ENCODE assay signal across 19 cellular contexts in genomic region chr7:110205899-110206298, GRCh38.
"Had no signal": no experiment of that assay in that cellular context is flagged by ENCODE, and none has a peak within 500 bp of the region (broad histone marks: within the 10 kb centered on the region; RNA-seq: fewer than 3 reads in every experiment).

No MANE protein-coding gene starts in this region.

- H3K4me3 ChIP-seq: heart right ventricle, transverse colon, uterus had no signal

- H3K36me3 ChIP-seq: heart right ventricle, transverse colon, uterus had no signal

- H3K27ac ChIP-seq: heart right ventricle, transverse colon, uterus had no signal

- H3K4me1 ChIP-seq: heart right ventricle, transverse colon, uterus had no signal

- H3K9me3 ChIP-seq: transverse colon, uterus had no signal

- DNase-seq: activated CD4-positive, alpha-beta T cell treated with anti-CD3 and anti-CD28 coated beads for 1 hour; activated CD4-positive, alpha-beta T cell treated with anti-CD3 and anti-CD28 coated beads, Interleukin-2, amount 50 U/mL, for 1 hour; activated CD8-positive, alpha-beta T cell treated with anti-CD3 and anti-CD28 coated beads, Interleukin-2, amount 10 ng/mL, durations not matched to agents 7 days and 5 days; activated gamma-delta T cell; activated naive CD4-positive, alpha-beta T cell treated with anti-CD3 and anti-CD28 coated beads, Interleukin-2, amount 50 U/mL, for 16 hours; activated naive CD8-positive, alpha-beta T cell treated with anti-CD3 and anti-CD28 coated beads, Interleukin-2, amount 50 U/mL, for 24 hours; effector CD4-positive, alpha-beta T cell; erythroblast; foreskin fibroblast; heart right ventricle; left ventricle myocardium superior; occipital lobe; posterior cingulate gyrus; small intestine; stimulated activated CD8-positive, alpha-beta memory T cell treated with anti-CD3 and anti-CD28 coated beads, Interleukin-4, amount 100 ng/mL, for 48 hours; stimulated activated naive B cell treated with anti-CD40 and anti-IgM and Interleukin-4, amounts not matched to agents 10 μg/mL and 1 μg/mL and 100 μg/mL, for 72 hours; transverse colon; uterus had no signal

- H3K27me3 ChIP-seq: heart right ventricle, transverse colon, uterus had no signal

- ATAC-seq: activated CD8-positive, alpha-beta T cell treated with anti-CD3 and anti-CD28 coated beads, Interleukin-2, amount 10 ng/mL, durations not matched to agents 7 days and 5 days; activated naive CD8-positive, alpha-beta T cell treated with anti-CD3 and anti-CD28 coated beads, Interleukin-2, amount 50 U/mL, for 24 hours; heart right ventricle; left ventricle myocardium superior; sciatic nerve; stimulated activated naive B cell treated with anti-CD40 and anti-IgM and Interleukin-4, amounts not matched to agents 10 μg/mL and 1 μg/mL and 100 μg/mL, for 72 hours had no signal
